In genomic region chr13:27425151-27425917, GRCh38 we compare ENCODE assay signal across 8 cellular contexts. TPM values are rescaled to one million over a fixed set of nuclear protein-coding genes. Genes with fewer than 3 reads are reported as not detected.
DNase-seq lines count a peak whose midpoint lies in the region; ATAC-seq and TF ChIP-seq lines count a peak whose summit lies in the region.

No MANE protein-coding gene starts in this region.

- peak overlapping the region; percentile 79 to 93 for H3K18ac ChIP-seq in mesenchymal stem cell (ENCODE audit: low read depth in 1 of 2, low read length in 2 of 2)

- peak overlapping the region; percentile 13 to 44 for H3K4ac ChIP-seq in mesenchymal stem cell (ENCODE audit: low read depth in 1 of 2, low read length in 2 of 2)

- H2BK15ac ChIP-seq in mesenchymal stem cell (ENCODE audit: low read depth, poor library complexity, severe bottlenecking): no peak overlapping the region

- no peaks in the 10 kb centered on the region for H3K27me3 Mint-ChIP-seq in MCF 10A (ENCODE audit: insufficient read depth, unreplicated experiment)

- peak overlapping the region; percentile 71 for H2AK5ac ChIP-seq in mesenchymal stem cell (ENCODE audit: low read length, severe bottlenecking)

- H4K91ac ChIP-seq in mesenchymal stem cell (ENCODE audit: low read length): peak overlapping the region; percentile 80

- peak overlapping the region in 1 of 2 experiments; percentile 37 for H3K23ac ChIP-seq in mesenchymal stem cell (ENCODE audit: low read length in 2 of 2)

- TF ChIP-seq CTCF in heart left ventricle (IDR thresholded peaks at IDR 0.05) (no peak), MCF 10A (IDR thresholded peaks at IDR 0.05; ENCODE audit: unreplicated experiment) (no peak), vagina (IDR thresholded peaks at IDR 0.05) (no peak)

- H3K4me1 ChIP-seq in heart left ventricle (peaks cover 5 to 47% (median 34%) of the 10 kb centered on the region in 12 donors), mesenchymal stem cell (ENCODE audit: control insufficient read depth, insufficient read depth, low read depth, low read length) (peaks cover 21% of the 10 kb centered on the region), vagina (peaks cover 54% of the 10 kb centered on the region)

- H2BK12ac ChIP-seq in mesenchymal stem cell (ENCODE audit: low read length in 2 of 2): peak overlapping the region in 1 of 2 experiments; percentile 75

- H3K4me1 Mint-ChIP-seq in MCF 10A (ENCODE audit: insufficient read depth, unreplicated experiment): peaks cover 29% of the 10 kb centered on the region

- peak in 1 of 4 donors; percentile 0 for ATAC-seq in heart left ventricle

- H3K4me3 ChIP-seq in heart left ventricle (peak overlapping the region; percentile 55 to 94 (median 82)), mesenchymal stem cell (ENCODE audit: insufficient read depth in 1 of 2, low read depth in 1 of 2, low read length in 2 of 2) (peak overlapping the region; percentile 70 to 87), vagina (peak overlapping the region; percentile 51 to 77)

- peak overlapping the region; percentile 93 for H3K9ac ChIP-seq in mesenchymal stem cell (ENCODE audit: low read length)

- H3K9me3 Mint-ChIP-seq in MCF 10A (ENCODE audit: unreplicated experiment): no peaks in the 10 kb centered on the region

- CTCF ChIA-PET in MCF 10A (lab: Yijun Ruan, JAX): interaction anchor here (0.6 to 3.4 kb wide), 23 partner anchors 15 to 1212 kb away, joined by 3 to 27 read pairs (median 4); no protein-coding TSS in a partner anchor

- H3K27ac ChIP-seq in heart left ventricle (peak overlapping the region; percentile 17 to 96 (median 90)), mesenchymal stem cell (ENCODE audit: low read length, poor library complexity, severe bottlenecking) (peak overlapping the region; percentile 67), vagina (peak overlapping the region; percentile 84)

- intact Hi-C loops in heart left ventricle (cut with DNase I) (loop anchor here in 6 of 10 donors (1.0 to 10.0 kb wide), 5 partner anchors 21 to 199 kb away; partner anchors contain the start of genes MTIF3 (in 3 of the 6), LNX2 (in 2 of the 6) and POLR1D (in 2 of the 6)), cardiac septum (cut with DNase I) (loop anchor here (5.0 to 10.0 kb wide), 3 partner anchors 171 to 251 kb away; partner anchors contain the start of genes LNX2, POLR1D, RPL21 and USP12), MCF 10A (cut with micrococcal nuclease) (no loop called here), vagina (cut with DNase I) (no loop called here)

- H4K8ac ChIP-seq in mesenchymal stem cell (ENCODE audit: low read length): peak overlapping the region; percentile 55

- H3K4me3 Mint-ChIP-seq in MCF 10A (ENCODE audit: unreplicated experiment): peak overlapping the region; percentile 75

- POLR2A ChIA-PET in MCF 10A (lab: Yijun Ruan, JAX): interaction anchor here (0.6 to 7.2 kb wide), 23 partner anchors 11 to 1742 kb away, joined by 3 to 220 read pairs (median 4); partner anchors contain the start of genes LNX2, MTIF3, POLR1D and RPL21

- peak overlapping the region; percentile 93 for H3K4me2 ChIP-seq in mesenchymal stem cell (ENCODE audit: low read length, poor library complexity, severe bottlenecking)

- H2AFZ ChIP-seq in mesenchymal stem cell (ENCODE audit: low read depth, low read length): no peak overlapping the region

- H3K79me1 ChIP-seq in mesenchymal stem cell (replicated peaks; ENCODE audit: low read length, poor library complexity, severe bottlenecking): peaks cover 23% of the 10 kb centered on the region

- 19 to 35% (median 28%) methylated on average over 6 to 13 of the region's 13 CpGs for WGBS in heart left ventricle, 4 donors
- WGBS in mesenchymal stem cell: 58% methylated on average over 13 of the region's 13 CpGs

- H3K36me3 ChIP-seq in heart left ventricle: peaks cover 0 to 33% (median 26%) of the 10 kb centered on the region in 9 donors
- peaks cover 15 to 33% of the 10 kb centered on the region in 2 experiments for H3K36me3 ChIP-seq in mesenchymal stem cell (ENCODE audit: control insufficient read depth in 1 of 2, insufficient read depth in 2 of 2, low read depth in 1 of 2, low read length in 2 of 2)
- peaks cover 0 to 20% of the 10 kb centered on the region in 2 donors for H3K36me3 ChIP-seq in vagina

- H3K36me3 Mint-ChIP-seq in MCF 10A (ENCODE audit: insufficient read depth, unreplicated experiment): peaks cover 32% of the 10 kb centered on the region

- H3K9me3 ChIP-seq in heart left ventricle: no peaks in the 10 kb centered on the region
- no peaks in the 10 kb centered on the region for H3K9me3 ChIP-seq in mesenchymal stem cell (ENCODE audit: control insufficient read depth, low read length)
- H3K9me3 ChIP-seq in vagina: no peaks in the 10 kb centered on the region

- H3K27me3 ChIP-seq in heart left ventricle: no peaks in the 10 kb centered on the region
- no peaks in the 10 kb centered on the region for H3K27me3 ChIP-seq in mesenchymal stem cell (ENCODE audit: control insufficient read depth in 1 of 2, insufficient read depth in 1 of 2, low read length in 2 of 2)
- no peaks in the 10 kb centered on the region for H3K27me3 ChIP-seq in vagina

- H2BK5ac ChIP-seq in mesenchymal stem cell (ENCODE audit: low read depth, low read length, poor library complexity, severe bottlenecking): no peak overlapping the region

- peak overlapping the region; percentile 57 for H3K27ac Mint-ChIP-seq in MCF 10A (ENCODE audit: low read depth, unreplicated experiment)

- DNase-seq in heart left ventricle: no peak
- DNase-seq in cardiac septum (ENCODE audit: low spot score): no peak
- DNase-seq in NAMALWA (ENCODE audit: low spot score): peak; percentile 54
- peak; percentile 25 for DNase-seq in MCF 10A (ENCODE audit: unreplicated experiment)
- DNase-seq in mesenchymal stem cell: no peak
- no peak for DNase-seq in vagina (ENCODE audit: extremely low spot score in 2 of 2)
- DNase-seq in NCI-H1436 treated with DMSO at 0.1 percent for 48 hours (lab: John Stamatoyannopoulos, UW): no peak
- no peak for DNase-seq in NCI-H1048 (lab: John Stamatoyannopoulos, UW)

- TSS peak; percentile 71 for BruUV-seq in MCF 10A (replicated peaks; lab: Mats Ljungman, UMichigan)

- H2BK120ac ChIP-seq in mesenchymal stem cell (ENCODE audit: low read depth, low read length): no peak overlapping the region

- peak overlapping the region in 1 of 2 experiments; percentile 24 for H3K14ac ChIP-seq in mesenchymal stem cell (ENCODE audit: low read length in 2 of 2)

- TF ChIP-seq POLR2A in heart left ventricle (IDR thresholded peaks at IDR 0.05) (no peak), vagina (IDR thresholded peaks at IDR 0.05) (no peak)

RNA-seq across cellular contexts. Expression of gene GTF3A, which starts 0.9 kb away (rescaled TPM):
- total RNA-seq in heart left ventricle: 100 to 1,000 TPM; 138 to 387 (median 181) TPM
- 100 to 1,000 TPM; 233 to 593 TPM for polyA plus RNA-seq in heart left ventricle
- 167 TPM for total RNA-seq in cardiac septum
- 124 and 159 TPM in 2 replicates for total RNA-seq in MCF 10A (2022)
- 106 TPM for polyA plus RNA-seq in mesenchymal stem cell (2013, experiment 1 of 2)
- polyA plus RNA-seq in mesenchymal stem cell (2013, experiment 2 of 2): 107 TPM
- total RNA-seq in vagina: 142 TPM

RNA-seq across cellular contexts. Expression of gene MTIF3, which starts 25.0 kb away (rescaled TPM):
- total RNA-seq in heart left ventricle (100 to 1,000 TPM; 101 to 252 (median 123) TPM), cardiac septum (83.8 TPM), MCF 10A (2022) (35.6 and 40.9 TPM in 2 replicates), vagina (30.0 TPM)
- polyA plus RNA-seq in heart left ventricle: 100 to 1,000 TPM; 136 to 257 TPM
- 104 TPM for polyA plus RNA-seq in mesenchymal stem cell (2013, experiment 1 of 2)
- polyA plus RNA-seq in mesenchymal stem cell (2013, experiment 2 of 2): 101 TPM

Comparison
In these comparisons a context has a peak if more than half of its experiments do, and no peak if none do; other contexts are left out.
1. DNase-seq: peak in NAMALWA (single experiment) and MCF 10A (single experiment); none in heart left ventricle (0 of 5), cardiac septum (single experiment), mesenchymal stem cell (single experiment), vagina (0 of 2), NCI-H1436 treated with DMSO at 0.1 percent for 48 hours (single experiment) and NCI-H1048 (single experiment).
2. intact Hi-C loops: an anchor here in heart left ventricle (1.0 to 10.0 kb wide) and cardiac septum (5.0 to 10.0 kb wide); none called in MCF 10A and vagina.
3. Peak in every context shown above with its lines, with median percentiles within 50 percentile points of each other: H3K27ac ChIP-seq and H3K4me3 ChIP-seq.